1 cellular context compared by ENCODE assay signal in the genomic region with DNA sequence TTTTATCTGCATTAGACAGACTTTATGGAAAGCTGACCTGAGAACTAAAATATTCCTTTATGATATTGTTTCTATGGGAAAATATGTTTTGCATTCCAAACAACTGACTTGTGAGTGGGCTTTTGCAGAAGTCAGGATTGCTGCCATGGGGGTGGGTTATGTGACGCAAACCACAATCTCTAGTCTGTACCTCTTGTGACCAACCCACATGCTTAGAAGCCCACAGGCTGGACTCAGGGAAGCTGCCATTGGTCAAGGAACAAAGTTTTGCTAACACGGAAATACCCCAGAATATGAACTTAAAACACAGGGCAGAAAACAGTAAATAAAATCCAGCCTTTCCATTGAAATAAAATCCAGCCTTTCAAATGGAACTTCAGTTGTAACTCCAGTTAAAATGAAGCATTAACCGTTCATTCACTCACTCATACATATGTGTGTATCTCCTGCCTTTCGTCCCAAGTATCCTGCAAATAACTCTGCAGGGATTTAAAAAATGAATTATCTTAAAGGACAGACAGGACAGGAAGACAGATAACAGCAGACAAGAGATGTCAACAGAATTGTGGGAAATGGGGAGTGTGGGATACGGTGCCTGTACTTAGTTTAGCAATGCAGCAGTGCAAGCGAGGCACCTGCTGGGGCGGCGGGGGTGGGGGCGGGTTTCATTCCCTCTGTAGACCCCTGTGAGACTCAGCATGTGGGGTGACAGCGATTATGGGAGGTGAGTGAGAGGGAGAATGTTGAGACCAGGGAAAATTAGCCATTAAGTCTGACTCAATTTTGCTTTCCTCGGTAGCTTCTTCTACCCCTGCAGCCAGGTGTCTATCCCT.
A peak's percentile ranks its signal among the peaks of the same experiment; 100 is the strongest.
TF ChIP-seq lines count a peak whose summit lies in the region.

No MANE protein-coding gene starts in this region.

TF ChIP-seq in K562, 482 proteins besides CTCF, POLR2A, EP300 and RAD21 (continued from another document):
- TF ChIP-seq, protein P1, sequence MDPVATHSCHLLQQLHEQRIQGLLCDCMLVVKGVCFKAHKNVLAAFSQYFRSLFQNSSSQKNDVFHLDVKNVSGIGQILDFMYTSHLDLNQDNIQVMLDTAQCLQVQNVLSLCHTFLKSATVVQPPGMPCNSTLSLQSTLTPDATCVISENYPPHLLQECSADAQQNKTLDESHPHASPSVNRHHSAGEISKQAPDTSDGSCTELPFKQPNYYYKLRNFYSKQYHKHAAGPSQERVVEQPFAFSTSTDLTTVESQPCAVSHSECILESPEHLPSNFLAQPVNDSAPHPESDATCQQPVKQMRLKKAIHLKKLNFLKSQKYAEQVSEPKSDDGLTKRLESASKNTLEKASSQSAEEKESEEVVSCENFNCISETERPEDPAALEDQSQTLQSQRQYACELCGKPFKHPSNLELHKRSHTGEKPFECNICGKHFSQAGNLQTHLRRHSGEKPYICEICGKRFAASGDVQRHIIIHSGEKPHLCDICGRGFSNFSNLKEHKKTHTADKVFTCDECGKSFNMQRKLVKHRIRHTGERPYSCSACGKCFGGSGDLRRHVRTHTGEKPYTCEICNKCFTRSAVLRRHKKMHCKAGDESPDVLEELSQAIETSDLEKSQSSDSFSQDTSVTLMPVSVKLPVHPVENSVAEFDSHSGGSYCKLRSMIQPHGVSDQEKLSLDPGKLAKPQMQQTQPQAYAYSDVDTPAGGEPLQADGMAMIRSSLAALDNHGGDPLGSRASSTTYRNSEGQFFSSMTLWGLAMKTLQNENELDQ (CRISPR knock-in tag; IDR thresholded peaks at IDR 0.05; ENCODE audit: borderline replicate concordance) = no peak
- TF ChIP-seq, protein P2, sequence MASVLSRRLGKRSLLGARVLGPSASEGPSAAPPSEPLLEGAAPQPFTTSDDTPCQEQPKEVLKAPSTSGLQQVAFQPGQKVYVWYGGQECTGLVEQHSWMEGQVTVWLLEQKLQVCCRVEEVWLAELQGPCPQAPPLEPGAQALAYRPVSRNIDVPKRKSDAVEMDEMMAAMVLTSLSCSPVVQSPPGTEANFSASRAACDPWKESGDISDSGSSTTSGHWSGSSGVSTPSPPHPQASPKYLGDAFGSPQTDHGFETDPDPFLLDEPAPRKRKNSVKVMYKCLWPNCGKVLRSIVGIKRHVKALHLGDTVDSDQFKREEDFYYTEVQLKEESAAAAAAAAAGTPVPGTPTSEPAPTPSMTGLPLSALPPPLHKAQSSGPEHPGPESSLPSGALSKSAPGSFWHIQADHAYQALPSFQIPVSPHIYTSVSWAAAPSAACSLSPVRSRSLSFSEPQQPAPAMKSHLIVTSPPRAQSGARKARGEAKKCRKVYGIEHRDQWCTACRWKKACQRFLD (CRISPR knock-in tag; IDR thresholded peaks at IDR 0.05) = no peak
- TF ChIP-seq TBL1XR1 (IDR thresholded peaks at IDR 0.05; ENCODE audit: low read length in 2 of 2) (peak in 1 of 2 experiments; percentile 44; a peak in 1 of 4 replicates), SP1 (CRISPR knock-in tag; IDR thresholded peaks at IDR 0.05) (no peak), TRIM28 (IDR thresholded peaks at IDR 0.05) (no peak), IFI16 (CRISPR knock-in tag; IDR thresholded peaks at IDR 0.05) (no peak), CTBP1 (IDR thresholded peaks at IDR 0.05; ENCODE audit: borderline replicate concordance) (peak; percentile 44; the same call in 1 of the 2 replicates), ZNF354B (CRISPR knock-in tag; IDR thresholded peaks at IDR 0.05) (no peak), MYNN (IDR thresholded peaks at IDR 0.05) (no peak), MYNN (CRISPR knock-in tag; IDR thresholded peaks at IDR 0.05) (no peak), ETV1 (tag; conservative IDR thresholded peaks at IDR 0.05; ENCODE audit: low read depth) (0 out of 2 replicates have a peak, but pooled peaks have one; percentile 38), HNRNPH1 (optimal IDR thresholded peaks at IDR 0.05; ENCODE audit: low read depth, low read length) (no peak), KDM1A (IDR thresholded peaks at IDR 0.05) (peak; percentile 58 to 81; a peak in 3 of 4 replicates), TCF3 (CRISPR knock-in tag; IDR thresholded peaks at IDR 0.05) (peak; percentile 77), ATF7 (IDR thresholded peaks at IDR 0.05) (no peak), CBX3 (IDR thresholded peaks at IDR 0.05; ENCODE audit: borderline replicate concordance in 1 of 2, low read length in 2 of 2) (no peak), ZNF316 (IDR thresholded peaks at IDR 0.05) (no peak), ARID1B (IDR thresholded peaks at IDR 0.05) (peak; percentile 65), CBFB (CRISPR knock-in tag; IDR thresholded peaks at IDR 0.05) (no peak), NFIC (IDR thresholded peaks at IDR 0.05) (0 out of 2 replicates have a peak, but pooled peaks have one; percentile 13), RCOR1 (IDR thresholded peaks at IDR 0.05; ENCODE audit: borderline replicate concordance in 1 of 2, low read depth in 2 of 2, low read length in 2 of 2) (peak in 1 of 2 experiments; percentile 97; a peak in 2 of 4 replicates), ZNF408 (CRISPR knock-in tag; IDR thresholded peaks at IDR 0.05; ENCODE audit: low read depth) (no peak)
- TF ChIP-seq, protein P3, sequence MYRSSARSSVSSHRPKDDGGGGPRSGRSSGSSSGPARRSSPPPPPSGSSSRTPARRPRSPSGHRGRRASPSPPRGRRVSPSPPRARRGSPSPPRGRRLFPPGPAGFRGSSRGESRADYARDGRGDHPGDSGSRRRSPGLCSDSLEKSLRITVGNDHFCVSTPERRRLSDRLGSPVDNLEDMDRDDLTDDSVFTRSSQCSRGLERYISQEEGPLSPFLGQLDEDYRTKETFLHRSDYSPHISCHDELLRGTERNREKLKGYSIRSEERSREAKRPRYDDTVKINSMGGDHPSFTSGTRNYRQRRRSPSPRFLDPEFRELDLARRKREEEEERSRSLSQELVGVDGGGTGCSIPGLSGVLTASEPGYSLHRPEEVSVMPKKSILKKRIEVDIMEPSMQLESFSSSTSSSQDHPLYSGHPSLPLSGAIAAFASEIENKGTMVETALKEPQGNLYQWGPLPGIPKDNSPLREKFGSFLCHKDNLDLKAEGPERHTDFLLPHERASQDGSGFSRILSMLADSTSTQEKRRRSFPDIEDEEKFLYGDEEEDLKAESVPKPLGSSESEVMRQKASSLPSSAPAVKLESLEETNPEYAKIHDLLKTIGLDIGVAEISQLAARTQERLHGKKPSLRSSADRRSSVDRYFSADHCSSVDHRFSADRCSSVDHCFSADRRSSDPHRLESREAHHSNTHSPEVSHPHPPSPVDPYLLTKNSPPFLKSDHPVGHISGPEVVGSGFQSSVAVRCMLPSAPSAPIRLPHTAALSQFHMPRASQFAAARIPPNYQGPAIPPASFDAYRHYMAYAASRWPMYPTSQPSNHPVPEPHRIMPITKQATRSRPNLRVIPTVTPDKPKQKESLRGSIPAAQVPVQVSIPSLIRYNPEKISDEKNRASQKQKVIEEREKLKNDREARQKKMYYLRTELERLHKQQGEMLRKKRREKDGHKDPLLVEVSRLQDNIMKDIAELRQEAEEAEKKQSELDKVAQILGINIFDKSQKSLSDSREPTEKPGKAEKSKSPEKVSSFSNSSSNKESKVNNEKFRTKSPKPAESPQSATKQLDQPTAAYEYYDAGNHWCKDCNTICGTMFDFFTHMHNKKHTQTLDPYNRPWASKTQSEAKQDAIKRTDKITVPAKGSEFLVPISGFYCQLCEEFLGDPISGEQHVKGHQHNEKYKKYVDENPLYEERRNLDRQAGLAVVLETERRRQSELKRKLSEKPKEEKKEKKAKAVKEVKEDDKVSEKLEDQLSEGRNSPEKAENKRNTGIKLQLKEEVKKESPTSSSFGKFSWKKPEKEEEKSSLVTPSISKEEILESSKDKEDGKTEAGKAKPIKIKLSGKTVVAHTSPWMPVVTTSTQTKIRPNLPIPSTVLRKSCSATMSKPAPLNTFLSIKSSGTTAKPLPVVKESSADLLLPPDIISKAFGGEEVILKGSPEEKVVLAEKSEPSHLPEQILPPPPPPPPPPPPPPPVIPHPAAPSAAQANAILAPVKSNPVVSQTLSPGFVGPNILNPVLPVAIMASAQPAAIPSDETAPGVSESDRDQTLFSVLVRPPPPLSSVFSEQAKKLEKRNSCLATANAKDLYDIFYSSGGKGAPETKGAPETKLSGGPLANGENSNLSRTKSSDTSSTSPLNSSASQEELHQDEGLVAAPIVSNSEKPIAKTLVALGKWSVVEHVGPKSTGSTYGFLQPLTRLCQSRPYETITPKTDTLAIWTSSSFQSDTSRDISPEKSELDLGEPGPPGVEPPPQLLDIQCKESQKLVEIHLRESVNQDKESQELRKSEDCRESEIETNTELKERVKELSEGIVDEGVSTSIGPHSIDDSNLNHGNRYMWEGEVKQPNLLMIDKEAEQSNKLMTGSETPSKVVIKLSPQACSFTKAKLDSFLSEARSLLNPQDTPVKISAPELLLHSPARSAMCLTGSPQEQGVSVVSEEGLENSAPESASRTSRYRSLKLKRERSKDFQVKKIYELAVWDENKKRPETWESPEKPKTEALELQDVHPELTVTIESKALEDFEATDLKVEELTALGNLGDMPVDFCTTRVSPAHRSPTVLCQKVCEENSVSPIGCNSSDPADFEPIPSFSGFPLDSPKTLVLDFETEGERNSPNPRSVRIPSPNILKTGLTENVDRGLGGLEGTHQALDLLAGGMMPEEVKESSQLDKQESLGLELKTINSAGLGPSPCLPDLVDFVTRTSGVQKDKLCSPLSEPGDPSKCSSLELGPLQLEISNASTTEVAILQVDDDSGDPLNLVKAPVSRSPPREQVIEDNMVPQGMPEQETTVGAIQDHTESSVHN (IDR thresholded peaks at IDR 0.05; ENCODE audit: borderline replicate concordance in 1 of 2, low read depth in 1 of 2) = no peak
TF ChIP-seq in K562: peak in this region for 22.
